11 cellular contexts compared by ENCODE assay signal in genomic region chr13:46385946-46386345, GRCh38. TPM values are rescaled to one million over a fixed set of nuclear protein-coding genes. Genes with fewer than 3 reads are reported as not detected.
A peak's percentile ranks its signal among the peaks of the same experiment; 100 is the strongest.
DNase-seq lines count a peak whose midpoint lies in the region; ATAC-seq and TF ChIP-seq lines count a peak whose summit lies in the region.
"Had no signal": no experiment of that assay in that cellular context is flagged by ENCODE, and none has a peak within 500 bp of the region (broad histone marks: within the 10 kb centered on the region; RNA-seq: fewer than 3 reads in every experiment).

No MANE protein-coding gene starts in this region.

- H3K36me3 Mint-ChIP-seq in activated naive CD4-positive, alpha-beta T cell treated with anti-CD3 and anti-CD28 coated beads for 36 hours (ENCODE audit: low read depth) = no peaks in the 10 kb centered on the region
- peaks cover 2% of the 10 kb centered on the region for H3K36me3 Mint-ChIP-seq in activated T-helper 1 cell treated with anti-CD3 and anti-CD28 coated beads, Interleukin-12 subunit alpha, Interleukin-12 subunit beta, Interleukin-2, Interleukin-4 antibody, amounts not matched to agents 30 ng/mL and 10 ng/mL and 1 ng/mL, durations not matched to agents 14 hours and 24 hours and 36 hours (ENCODE audit: low read depth)
- H3K36me3 Mint-ChIP-seq in memory B cell = peaks cover 11% of the 10 kb centered on the region

- peaks cover 22% of the 10 kb centered on the region for H3K4me1 Mint-ChIP-seq in activated naive CD4-positive, alpha-beta T cell treated with anti-CD3 and anti-CD28 coated beads for 36 hours (ENCODE audit: low read depth)
- peaks cover 35% of the 10 kb centered on the region for H3K4me1 Mint-ChIP-seq in activated T-helper 1 cell treated with anti-CD3 and anti-CD28 coated beads, Interleukin-12 subunit alpha, Interleukin-12 subunit beta, Interleukin-2, Interleukin-4 antibody, amounts not matched to agents 30 ng/mL and 10 ng/mL and 1 ng/mL, durations not matched to agents 14 hours and 24 hours and 36 hours (ENCODE audit: low read depth)
- peaks cover 36% of the 10 kb centered on the region for H3K4me1 Mint-ChIP-seq in memory B cell

- no peak for TF ChIP-seq CTCF in tibial artery (IDR thresholded peaks at IDR 0.05)

- ATAC-seq in memory B cell (ENCODE audit: low read depth) = no peak
- no peak for ATAC-seq in GM19035 (IDR thresholded peaks at IDR 0.05; ENCODE audit: unreplicated experiment)

- intact Hi-C loops in activated naive CD4-positive, alpha-beta T cell treated with anti-CD3 and anti-CD28 coated beads for 36 hours (cut with micrococcal nuclease) = loop anchor here (2.0 to 5.0 kb wide), 3 partner anchors 175 to 219 kb away; partner anchors contain the start of genes LCP1 and LRRC63
- intact Hi-C loops in activated T-helper 1 cell treated with anti-CD3 and anti-CD28 coated beads, Interleukin-12 subunit alpha, Interleukin-12 subunit beta, Interleukin-2, Interleukin-4 antibody, amounts not matched to agents 30 ng/mL and 10 ng/mL and 1 ng/mL, durations not matched to agents 14 hours and 24 hours and 36 hours (cut with micrococcal nuclease) = loop anchor here (5.0 kb wide), 1 partner anchor 219 kb away; no protein-coding TSS in a partner anchor
- intact Hi-C loops in tibial artery (cut with DNase I; ENCODE audit: low total_unique reads) = no loop called here

- H3K4me3 Mint-ChIP-seq in activated naive CD4-positive, alpha-beta T cell treated with anti-CD3 and anti-CD28 coated beads for 36 hours = peak overlapping the region; percentile 14
- peak overlapping the region; percentile 55 for H3K4me3 Mint-ChIP-seq in activated T-helper 1 cell treated with anti-CD3 and anti-CD28 coated beads, Interleukin-12 subunit alpha, Interleukin-12 subunit beta, Interleukin-2, Interleukin-4 antibody, amounts not matched to agents 30 ng/mL and 10 ng/mL and 1 ng/mL, durations not matched to agents 14 hours and 24 hours and 36 hours
- H3K4me3 Mint-ChIP-seq in memory B cell = peak overlapping the region; percentile 88

- H3K9me3 ChIP-seq in tibial artery = no peaks in the 10 kb centered on the region
- H3K9me3 ChIP-seq: upper lobe of right lung had no signal

- peaks cover 0 to 26% of the 10 kb centered on the region in 2 donors for H3K27me3 ChIP-seq in tibial artery

- no peaks in the 10 kb centered on the region for H3K36me3 ChIP-seq in tibial artery
- H3K36me3 ChIP-seq: upper lobe of right lung had no signal

- peaks cover 30% of the 10 kb centered on the region for H3K27me3 Mint-ChIP-seq in activated naive CD4-positive, alpha-beta T cell treated with anti-CD3 and anti-CD28 coated beads for 36 hours (ENCODE audit: low read depth)
- H3K27me3 Mint-ChIP-seq in activated T-helper 1 cell treated with anti-CD3 and anti-CD28 coated beads, Interleukin-12 subunit alpha, Interleukin-12 subunit beta, Interleukin-2, Interleukin-4 antibody, amounts not matched to agents 30 ng/mL and 10 ng/mL and 1 ng/mL, durations not matched to agents 14 hours and 24 hours and 36 hours (ENCODE audit: insufficient read depth) = peaks cover 23% of the 10 kb centered on the region
- H3K27me3 Mint-ChIP-seq in memory B cell = no peaks in the 10 kb centered on the region

- peak overlapping the region; percentile 41 to 59 for H3K4me3 ChIP-seq in tibial artery

- CTCF ChIA-PET in activated naive CD4-positive, alpha-beta T cell treated with anti-CD3 and anti-CD28 coated beads for 36 hours (lab: Charles Lee) = no interaction called here

- H3K27ac Mint-ChIP-seq in activated naive CD4-positive, alpha-beta T cell treated with anti-CD3 and anti-CD28 coated beads for 36 hours = no peak overlapping the region
- H3K27ac Mint-ChIP-seq in activated T-helper 1 cell treated with anti-CD3 and anti-CD28 coated beads, Interleukin-12 subunit alpha, Interleukin-12 subunit beta, Interleukin-2, Interleukin-4 antibody, amounts not matched to agents 30 ng/mL and 10 ng/mL and 1 ng/mL, durations not matched to agents 14 hours and 24 hours and 36 hours = no peak overlapping the region
- H3K27ac Mint-ChIP-seq in memory B cell = peak overlapping the region; percentile 87

- H3K27ac ChIP-seq in tibial artery = no peak overlapping the region
- H3K27ac ChIP-seq: upper lobe of right lung had no signal

- H3K9me3 Mint-ChIP-seq in activated naive CD4-positive, alpha-beta T cell treated with anti-CD3 and anti-CD28 coated beads for 36 hours = no peaks in the 10 kb centered on the region
- H3K9me3 Mint-ChIP-seq in activated T-helper 1 cell treated with anti-CD3 and anti-CD28 coated beads, Interleukin-12 subunit alpha, Interleukin-12 subunit beta, Interleukin-2, Interleukin-4 antibody, amounts not matched to agents 30 ng/mL and 10 ng/mL and 1 ng/mL, durations not matched to agents 14 hours and 24 hours and 36 hours = no peaks in the 10 kb centered on the region
- H3K9me3 Mint-ChIP-seq in memory B cell = no peaks in the 10 kb centered on the region

- H3K4me1 ChIP-seq in tibial artery = peaks cover 0 to 23% (median 12%) of the 10 kb centered on the region in 4 donors

- no peak for DNase-seq in activated naive CD4-positive, alpha-beta T cell treated with anti-CD3 and anti-CD28 coated beads for 36 hours
- no peak for DNase-seq in activated naive CD4-positive, alpha-beta T cell (lab: John Stamatoyannopoulos, UW)
- no peak for DNase-seq in activated T-helper 1 cell treated with anti-CD3 and anti-CD28 coated beads, Interleukin-12 subunit alpha, Interleukin-12 subunit beta, Interleukin-2, Interleukin-4 antibody, amounts not matched to agents 30 ng/mL and 10 ng/mL and 1 ng/mL, durations not matched to agents 14 hours and 24 hours and 36 hours (ENCODE audit: low spot score)
- DNase-seq in memory B cell (ENCODE audit: low spot score in 2 of 2) (no peak), tibial artery (no peak), SHP77 treated with DMSO at 0.1 percent for 48 hours (lab: John Stamatoyannopoulos, UW) (no peak), GDM1 (lab: John Stamatoyannopoulos, UW) (no peak)
- DNase-seq: activated CD4-positive, alpha-beta T cell treated with anti-CD3 and anti-CD28 coated beads for 4 hours; upper lobe of right lung had no signal

RNA-seq across cellular contexts. Expression of gene RUBCNL, which starts 1.1 kb away (rescaled TPM):
- total RNA-seq in activated naive CD4-positive, alpha-beta T cell treated with anti-CD3 and anti-CD28 coated beads for 36 hours = 1 to 10 TPM; 3.6 to 3.7 TPM
- 1.2 and 2.8 TPM in 2 replicates for total RNA-seq in activated T-helper 1 cell treated with anti-CD3 and anti-CD28 coated beads, Interleukin-12 subunit alpha, Interleukin-12 subunit beta, Interleukin-2, Interleukin-4 antibody, amounts not matched to agents 30 ng/mL and 10 ng/mL and 1 ng/mL, durations not matched to agents 14 hours and 24 hours and 36 hours
- total RNA-seq: HepG2 had no signal

Comparison
In these comparisons a context has a peak if more than half of its experiments do, and no peak if none do; other contexts are left out.
1. H3K4me3 Mint-ChIP-seq: peak in every context shown above with its lines; median percentile 88 in memory B cell; 55 in activated T-helper 1 cell treated with anti-CD3 and anti-CD28 coated beads, Interleukin-12 subunit alpha, Interleukin-12 subunit beta, Interleukin-2, Interleukin-4 antibody, amounts not matched to agents 30 ng/mL and 10 ng/mL and 1 ng/mL, durations not matched to agents 14 hours and 24 hours and 36 hours; 14 in activated naive CD4-positive, alpha-beta T cell treated with anti-CD3 and anti-CD28 coated beads for 36 hours.